In the genomic region with DNA sequence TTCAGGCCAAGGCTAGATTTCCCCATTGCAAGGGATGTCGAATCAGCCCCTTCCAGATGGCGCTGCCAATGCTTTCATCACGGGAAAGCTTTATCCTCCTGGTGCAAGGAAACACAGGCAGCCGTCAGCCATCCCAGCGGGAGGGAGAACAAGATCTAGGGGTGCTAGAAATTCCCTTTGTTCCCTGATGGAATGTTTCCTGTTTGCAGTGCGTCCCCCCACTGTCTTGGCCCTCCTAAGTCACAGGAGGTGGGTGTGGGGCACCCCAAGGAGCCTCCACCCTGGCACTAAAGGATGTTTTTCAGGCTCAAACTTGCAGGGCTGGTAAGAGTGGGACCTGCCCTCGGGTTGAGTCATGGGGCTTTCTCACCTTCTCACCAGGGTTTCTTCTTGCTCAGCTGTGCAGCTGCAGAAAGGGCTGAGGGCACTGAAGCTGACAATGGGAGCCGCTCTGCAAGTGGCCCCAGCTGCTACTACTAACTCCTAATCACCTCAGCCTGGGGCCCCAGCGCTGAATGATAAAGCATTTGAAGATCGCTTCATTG, we compare ENCODE assay signal across 11 cellular contexts.
DNase-seq lines count a peak whose midpoint lies in the region; ATAC-seq and TF ChIP-seq lines count a peak whose summit lies in the region.
"Had no signal": no experiment of that assay in that cellular context is flagged by ENCODE, and none has a peak within 500 bp of the region (broad histone marks: within the 10 kb centered on the region; RNA-seq: fewer than 3 reads in every experiment).

No MANE protein-coding gene starts in this region.

- no peaks in the 10 kb centered on the region for H3K27me3 Mint-ChIP-seq in H9 (ENCODE audit: low read depth)
- no peaks in the 10 kb centered on the region for H3K27me3 Mint-ChIP-seq in osteocyte (ENCODE audit: unreplicated experiment)
- H3K27me3 Mint-ChIP-seq: activated naive CD4-positive, alpha-beta T cell treated with anti-CD3 and anti-CD28 coated beads, Interleukin-2, amount 10 ng/mL, durations not matched to agents 7 days and 5 days had no signal

- H3K56ac ChIP-seq in H9 (ENCODE audit: insufficient read length, low read depth, low read length), result no peak overlapping the region

- POLR2A ChIA-PET in PC-9 (lab: Charles Lee; ENCODE audit: unreplicated experiment), result no interaction called here

- no peak for TF ChIP-seq CTCF in H9 (conservative IDR thresholded peaks at IDR 0.05)
- TF ChIP-seq CTCF in PC-9 (conservative IDR thresholded peaks at IDR 0.05), result no peak
- TF ChIP-seq CTCF in osteocyte (IDR thresholded peaks at IDR 0.05), result no peak
- no peak for TF ChIP-seq CTCF in body of pancreas (IDR thresholded peaks at IDR 0.05)

- peak overlapping the region; percentile 68 to 93 (median 87); a peak in 4 of 7 replicates for H3K27ac Mint-ChIP-seq in H9
- peak overlapping the region; percentile 60 for H3K27ac Mint-ChIP-seq in osteocyte (ENCODE audit: unreplicated experiment)
- H3K27ac Mint-ChIP-seq: activated naive CD4-positive, alpha-beta T cell treated with anti-CD3 and anti-CD28 coated beads, Interleukin-2, amount 10 ng/mL, durations not matched to agents 7 days and 5 days had no signal

- H3K23me2 ChIP-seq in H9 (ENCODE audit: insufficient read length, low read depth, low read length, poor library complexity, severe bottlenecking), result no peaks in the 10 kb centered on the region

- H4K5ac ChIP-seq in H9 (ENCODE audit: insufficient read length, low read depth, low read length), result no peak overlapping the region

- no peak overlapping the region for H2BK5ac ChIP-seq in H9 (ENCODE audit: insufficient read length, low read length)

- no peak for TF ChIP-seq POLR2A in body of pancreas (IDR thresholded peaks at IDR 0.05)

- no peak overlapping the region for H3K23ac ChIP-seq in H9 (ENCODE audit: insufficient read length, low read depth, low read length)

- ATAC-seq in GM18870 (IDR thresholded peaks at IDR 0.05; ENCODE audit: unreplicated experiment), result peak; percentile 53
- no peak for ATAC-seq in body of pancreas
- no peak for ATAC-seq in HG02840 (IDR thresholded peaks at IDR 0.05; ENCODE audit: low FRiP score, unreplicated experiment)
- ATAC-seq: left cardiac atrium had no signal

- intact Hi-C loops in PC-9 (cut with micrococcal nuclease; ENCODE audit: unreplicated experiment) (loop anchor here (2.0 kb wide), 1 partner anchor 18 kb away; no protein-coding TSS in a partner anchor), body of pancreas (cut with DNase I) (no loop called here)

- H3K36me3 Mint-ChIP-seq in H9 (ENCODE audit: insufficient read depth in 1 of 3, low read depth in 3 of 3) (peaks cover 24 to 35% (median 25%) of the 10 kb centered on the region in 3 experiments; a peak in 6 of 7 replicates), osteocyte (ENCODE audit: unreplicated experiment) (peaks cover 69% of the 10 kb centered on the region)
- H3K36me3 Mint-ChIP-seq: activated naive CD4-positive, alpha-beta T cell treated with anti-CD3 and anti-CD28 coated beads, Interleukin-2, amount 10 ng/mL, durations not matched to agents 7 days and 5 days had no signal

- H3K4me3 Mint-ChIP-seq in H9, result no peak overlapping the region
- no peak overlapping the region for H3K4me3 Mint-ChIP-seq in osteocyte (ENCODE audit: unreplicated experiment)
- H3K4me3 Mint-ChIP-seq: activated naive CD4-positive, alpha-beta T cell treated with anti-CD3 and anti-CD28 coated beads, Interleukin-2, amount 10 ng/mL, durations not matched to agents 7 days and 5 days had no signal

- WGBS in H9 (ENCODE audit: extremely low coverage, insufficient read length, low lambda C conversion rate), result no CpG with 5 or more reads among the region's 10 CpGs
- 79% methylated on average over 9 to 10 of the region's 10 CpGs for WGBS in body of pancreas, 2 donors

- H3K9me2 ChIP-seq in PC-9 (ENCODE audit: insufficient read depth), result no peaks in the 10 kb centered on the region

- H4K91ac ChIP-seq in H9 (ENCODE audit: insufficient read length, low read depth, low read length), result no peak overlapping the region

- H3F3A ChIP-seq in PC-9 (ENCODE audit: insufficient read depth, low read depth), result no peaks in the 10 kb centered on the region; the same call in 1 of the 2 replicates

- H3K4me1 ChIP-seq in H9 (ENCODE audit: insufficient read depth, low read length) (no peaks in the 10 kb centered on the region; the same call in 1 of the 2 replicates), PC-9 (replicated peaks; ENCODE audit: insufficient read depth) (peaks cover 16% of the 10 kb centered on the region), body of pancreas (peaks cover 8% of the 10 kb centered on the region)

- no peak overlapping the region for H3K4me3 ChIP-seq in PC-9
- H3K4me3 ChIP-seq in body of pancreas, result no peak overlapping the region

- no peak for DNase-seq in H9
- peak; percentile 58 to 69 for DNase-seq in PC-9
- no peak for DNase-seq in osteocyte (ENCODE audit: extremely low spot score, unreplicated experiment)
- DNase-seq in body of pancreas, result no peak
- DNase-seq in NOMO-1 treated with dmso at 0.1 percent for 144 hours (lab: John Stamatoyannopoulos, UW; ENCODE audit: unreplicated experiment), result no peak
- DNase-seq: activated naive CD4-positive, alpha-beta T cell treated with anti-CD3 and anti-CD28 coated beads, Interleukin-2, amount 10 ng/mL, durations not matched to agents 7 days and 5 days; left cardiac atrium; NCI-H510A had no signal

- no peaks in the 10 kb centered on the region for H3K9me3 ChIP-seq in H9 (ENCODE audit: control insufficient read depth, low read depth, low read length)
- no peaks in the 10 kb centered on the region for H3K9me3 ChIP-seq in PC-9 (ENCODE audit: insufficient read depth, low read depth)
- H3K9me3 ChIP-seq in body of pancreas, result no peaks in the 10 kb centered on the region

- H3K27ac ChIP-seq in H9 (ENCODE audit: insufficient read length, low read depth, low read length), result no peak overlapping the region
- H3K27ac ChIP-seq in PC-9, result no peak overlapping the region
- H3K27ac ChIP-seq in body of pancreas, result no peak overlapping the region
- H3K27ac ChIP-seq: KMS-11 had no signal

- no peaks in the 10 kb centered on the region for H4K20me1 ChIP-seq in H9 (ENCODE audit: control insufficient read depth, insufficient read depth, insufficient read length)
- H4K20me1 ChIP-seq in PC-9 (ENCODE audit: insufficient read depth), result no peaks in the 10 kb centered on the region

- H2BK120ac ChIP-seq in H9 (ENCODE audit: low read depth, low read length, poor library complexity, severe bottlenecking), result no peak overlapping the region

- no TSS peak for BruUV-seq in PC-9 (replicated peaks; lab: Mats Ljungman, UMichigan)

- no peak overlapping the region for H3K18ac ChIP-seq in H9 (ENCODE audit: insufficient read length, low read depth, low read length)

- no peaks in the 10 kb centered on the region for H3K9me3 Mint-ChIP-seq in H9
- H3K9me3 Mint-ChIP-seq in osteocyte (ENCODE audit: unreplicated experiment), result no peaks in the 10 kb centered on the region
- H3K9me3 Mint-ChIP-seq: activated naive CD4-positive, alpha-beta T cell treated with anti-CD3 and anti-CD28 coated beads, Interleukin-2, amount 10 ng/mL, durations not matched to agents 7 days and 5 days had no signal

- H3K79me2 ChIP-seq in H9 (ENCODE audit: insufficient read depth, low read length) (no peaks in the 10 kb centered on the region), PC-9 (ENCODE audit: low read depth) (no peaks in the 10 kb centered on the region)

- H4K8ac ChIP-seq in H9 (replicated peaks; ENCODE audit: insufficient read length, low read depth, low read length), result no peak overlapping the region

- H3K36me3 ChIP-seq in PC-9 (ENCODE audit: low read depth) (no peaks in the 10 kb centered on the region), body of pancreas (replicated peaks in 1 of 2; ENCODE audit: insufficient read depth in 1 of 2, low read depth in 2 of 2) (peaks cover 0 to 17% of the 10 kb centered on the region in 2 donors)

- peaks cover 27 to 28% of the 10 kb centered on the region in 2 experiments for H3K4me1 Mint-ChIP-seq in H9
- H3K4me1 Mint-ChIP-seq in osteocyte (ENCODE audit: unreplicated experiment), result peaks cover 33% of the 10 kb centered on the region
- H3K4me1 Mint-ChIP-seq: activated naive CD4-positive, alpha-beta T cell treated with anti-CD3 and anti-CD28 coated beads, Interleukin-2, amount 10 ng/mL, durations not matched to agents 7 days and 5 days had no signal

- no peak overlapping the region for H2BK20ac ChIP-seq in H9 (ENCODE audit: low read depth, low read length, poor library complexity, severe bottlenecking)

- no peak overlapping the region for H2BK15ac ChIP-seq in H9 (ENCODE audit: low read depth, low read length)

- H3T11ph ChIP-seq in H9 (ENCODE audit: low read length), result no peak overlapping the region

- H2AFZ ChIP-seq in H9 (ENCODE audit: low read length) (no peak overlapping the region), PC-9 (no peak overlapping the region)

- H3K4me2 ChIP-seq in H9 (ENCODE audit: insufficient read depth, insufficient read length, low read length) (no peak overlapping the region), PC-9 (peak overlapping the region; percentile 41; the same call in 1 of the 2 replicates)
- H3K4me2 ChIP-seq: KMS-11 had no signal

- no peak overlapping the region for H3K14ac ChIP-seq in H9 (ENCODE audit: insufficient read depth, low read length)

- H3K27me3 ChIP-seq in H9 (ENCODE audit: insufficient read depth, low read length) (no peaks in the 10 kb centered on the region), PC-9 (ENCODE audit: insufficient read depth, low read depth) (no peaks in the 10 kb centered on the region), body of pancreas (no peaks in the 10 kb centered on the region)

- CTCF ChIA-PET in PC-9 (lab: Charles Lee), result no interaction called here

- H2AK5ac ChIP-seq in H9 (ENCODE audit: insufficient read length, low read length), result no peak overlapping the region

- H3K4ac ChIP-seq in H9 (ENCODE audit: low read depth, low read length), result no peak overlapping the region

- H3K79me1 ChIP-seq in H9 (ENCODE audit: insufficient read depth, low read depth, low read length, poor library complexity, severe bottlenecking), result no peaks in the 10 kb centered on the region

- H2BK12ac ChIP-seq in H9 (ENCODE audit: insufficient read length, low read depth, low read length), result no peak overlapping the region

- H3K9ac ChIP-seq in H9 (ENCODE audit: extremely low read depth, insufficient read length, low read length), result no peak overlapping the region
- H3K9ac ChIP-seq: KMS-11 had no signal

Comparison
In these comparisons a context has a peak if more than half of its experiments do, and no peak if none do; other contexts are left out.
1. DNase-seq: peak in PC-9 (2 of 2); none in H9 (single experiment), osteocyte (single experiment), body of pancreas (0 of 4) and NOMO-1 treated with dmso at 0.1 percent for 144 hours (single experiment).